ENCODE assay signal across 15 cellular contexts in genomic region chr12:122503147-122503751, GRCh38. TPM values are rescaled to one million over a fixed set of nuclear protein-coding genes. Genes with fewer than 3 reads are reported as not detected.
DNase-seq lines count a peak whose midpoint lies in the region; ATAC-seq, FAIRE-seq and TF ChIP-seq lines count a peak whose summit lies in the region.
"Had no signal": no experiment of that assay in that cellular context is flagged by ENCODE, and none has a peak within 500 bp of the region (broad histone marks: within the 10 kb centered on the region; RNA-seq: fewer than 3 reads in every experiment).

No MANE protein-coding gene starts in this region.

- no peak for TF ChIP-seq EP300 in H1 (IDR thresholded peaks at IDR 0.05; ENCODE audit: borderline replicate concordance in 1 of 2, low read depth in 2 of 2, low read length in 2 of 2)

- H3K27me3 ChIP-seq in H1 (replicated peaks in 1 of 4; ENCODE audit: control insufficient read depth in 3 of 4, extremely low read depth in 1 of 4, insufficient read depth in 3 of 4, low read length in 3 of 4), result no peaks in the 10 kb centered on the region
- H3K27me3 ChIP-seq: uterus had no signal

- H4K20me1 ChIP-seq in H1 (replicated peaks in 1 of 2; ENCODE audit: control insufficient read depth in 1 of 2, insufficient read depth in 2 of 2, low read length in 2 of 2), result peaks cover 0 to 4% of the 10 kb centered on the region in 2 experiments

- H3K9me3 ChIP-seq in SK-N-MC (ENCODE audit: low read depth, low read length), result no peaks in the 10 kb centered on the region
- no peaks in the 10 kb centered on the region for H3K9me3 ChIP-seq in H1 (ENCODE audit: insufficient read depth in 2 of 2, low read depth in 1 of 2, low read length in 1 of 2)
- H3K9me3 ChIP-seq: uterus had no signal

- no peak overlapping the region for H3K4me3 Mint-ChIP-seq in T-helper 1 cell treated with Interleukin-12 subunit alpha and Interleukin-12 subunit beta and Interleukin-4 antibody, amounts not matched to agents 30 μg/mL and 1 μg/mL, for 36 hours

- H3K4me2 ChIP-seq in H1 (ENCODE audit: insufficient read depth in 1 of 2, low read depth in 2 of 2, low read length in 2 of 2), result no peak overlapping the region

- no peaks in the 10 kb centered on the region; the same call in 1 of the 2 replicates for H3K79me1 ChIP-seq in H1 (ENCODE audit: low read depth, low read length)

- no peak overlapping the region for H2BK120ac ChIP-seq in H1 (replicated peaks; ENCODE audit: low read depth, low read length)

- POLR2A ChIA-PET in H1 (lab: Charles Lee; ENCODE audit: partially characterized antibody), result interaction anchor here (0.7 to 49.0 kb wide), 3 partner anchors 3 to 134 kb away, joined by 3 to 1221 read pairs (median 1221); partner anchors contain the start of genes KNTC1, RSRC2 and ZCCHC8

- no peak overlapping the region for H4K5ac ChIP-seq in H1 (ENCODE audit: insufficient read length, low read depth, low read length)

- no peak overlapping the region for H3K18ac ChIP-seq in H1 (ENCODE audit: extremely low read depth, low read length)

- H3K27ac Mint-ChIP-seq in T-helper 1 cell treated with Interleukin-12 subunit alpha and Interleukin-12 subunit beta and Interleukin-4 antibody, amounts not matched to agents 30 μg/mL and 1 μg/mL, for 36 hours, result peak overlapping the region; percentile 19

- no peak for ATAC-seq in GM18498 (IDR thresholded peaks at IDR 0.05; ENCODE audit: unreplicated experiment)
- ATAC-seq: esophagus mucosa had no signal

- H3K27me3 Mint-ChIP-seq in T-helper 1 cell treated with Interleukin-12 subunit alpha and Interleukin-12 subunit beta and Interleukin-4 antibody, amounts not matched to agents 30 μg/mL and 1 μg/mL, for 36 hours (ENCODE audit: low read depth), result no peaks in the 10 kb centered on the region

- H3K4me3 ChIP-seq in SK-N-MC (no peak overlapping the region), H1 (ENCODE audit: extremely low read depth in 1 of 4, insufficient read depth in 2 of 4, low read depth in 3 of 4, low read length in 4 of 4) (no peak overlapping the region)
- H3K4me3 ChIP-seq: uterus had no signal

- H3K56ac ChIP-seq in H1 (replicated peaks; ENCODE audit: insufficient read length, low read depth, low read length), result no peak overlapping the region

- peaks cover 0 to 19% of the 10 kb centered on the region in 2 experiments; a peak in 2 of 4 replicates for H3K79me2 ChIP-seq in H1 (ENCODE audit: control insufficient read depth in 1 of 2, insufficient read depth in 2 of 2, low read length in 2 of 2)

- no peak overlapping the region for H2BK12ac ChIP-seq in H1 (ENCODE audit: low read depth, low read length)

- H3K36me3 ChIP-seq in SK-N-MC (ENCODE audit: insufficient read depth, low read length) (peaks cover 60% of the 10 kb centered on the region), H1 (ENCODE audit: control insufficient read depth in 2 of 4, insufficient read depth in 4 of 4, low read length in 3 of 4) (peaks cover 20 to 50% (median 35%) of the 10 kb centered on the region in 4 experiments)
- H3K36me3 ChIP-seq: uterus had no signal

- peaks cover 23% of the 10 kb centered on the region for H3K4me1 Mint-ChIP-seq in T-helper 1 cell treated with Interleukin-12 subunit alpha and Interleukin-12 subunit beta and Interleukin-4 antibody, amounts not matched to agents 30 μg/mL and 1 μg/mL, for 36 hours (ENCODE audit: low read depth)

- H4K91ac ChIP-seq in H1 (replicated peaks; ENCODE audit: insufficient read length, low read length), result no peak overlapping the region

- no peak overlapping the region for H2AFZ ChIP-seq in H1 (ENCODE audit: low read length)

- H3K4ac ChIP-seq in H1 (replicated peaks; ENCODE audit: insufficient read length, low read depth, low read length), result no peak overlapping the region

- H3K27ac ChIP-seq in SK-N-MC (0 out of 2 replicates have a peak overlapping the region, but pooled peaks have one; percentile 12), H1 (ENCODE audit: low read depth, low read length) (no peak overlapping the region)
- H3K27ac ChIP-seq: uterus had no signal

- TF ChIP-seq CTCF in H1 (IDR thresholded peaks at IDR 0.05; ENCODE audit: control extremely low read depth in 1 of 3, insufficient read depth in 1 of 3, low read depth in 1 of 3, low read length in 3 of 3), result no peak

- H3K9ac ChIP-seq in SK-N-MC (ENCODE audit: insufficient read length) (no peak overlapping the region), H1 (replicated peaks in 1 of 4; ENCODE audit: extremely low read depth in 1 of 4, low read depth in 3 of 4, low read length in 3 of 4) (no peak overlapping the region)

- TF ChIP-seq RAD21 in H1 (IDR thresholded peaks at IDR 0.05 in 1 of 2, conservative IDR thresholded peaks at IDR 0.05 in 1 of 2; ENCODE audit: low read depth in 2 of 2, low read length in 2 of 2), result no peak

- H3K14ac ChIP-seq in H1 (ENCODE audit: insufficient read length), result no peak overlapping the region

- peaks cover 41% of the 10 kb centered on the region for H3K36me3 Mint-ChIP-seq in T-helper 1 cell treated with Interleukin-12 subunit alpha and Interleukin-12 subunit beta and Interleukin-4 antibody, amounts not matched to agents 30 μg/mL and 1 μg/mL, for 36 hours (ENCODE audit: low read depth)

- H2AK5ac ChIP-seq in H1 (ENCODE audit: low read depth, low read length), result no peak overlapping the region

- peak; percentile 23 for FAIRE-seq in GM12891 (lab: Jason Lieb, UNC)
- FAIRE-seq in H1 (lab: Jason Lieb, UNC), result no peak
- no peak for FAIRE-seq in RCC 7860 (lab: Jason Lieb, UNC)

- no peaks in the 10 kb centered on the region for H3K23me2 ChIP-seq in H1 (ENCODE audit: low read depth, low read length)

- H4K8ac ChIP-seq in H1 (ENCODE audit: extremely low read depth, insufficient read depth, low read length), result peak overlapping the region; percentile 14; the same call in 1 of the 2 replicates

- 86% methylated on average over 3 of the region's 3 CpGs; no CpG with 5 or more reads in 1 of the 2 experiments for WGBS in H1 (ENCODE audit: extremely low coverage in 1 of 2, insufficient coverage in 1 of 2, insufficient read length in 1 of 2, insufficient replicate concordance in 2 of 2, low coverage in 1 of 2, low lambda C conversion rate in 2 of 2, missing lambda C conversion rate in 1 of 2), 2 experiments

- CTCF ChIA-PET in H1 (lab: Charles Lee; ENCODE audit: partially characterized antibody), result interaction anchor here (0.6 to 0.7 kb wide), 3 partner anchors 23 to 409 kb away, joined by 3 read pairs; partner anchors contain the start of genes KNTC1 and RSRC2

- no peak overlapping the region for H2BK20ac ChIP-seq in H1 (ENCODE audit: low read length)

- peaks cover 0 to 3% (median 0%) of the 10 kb centered on the region in 4 experiments; a peak in 1 of 7 replicates for H3K4me1 ChIP-seq in H1 (replicated peaks in 1 of 4; ENCODE audit: control insufficient read depth in 3 of 4, insufficient read depth in 4 of 4, low read length in 3 of 4)

- peak; percentile 76 for TF ChIP-seq POLR2A in GM12891 (IDR thresholded peaks at IDR 0.05; ENCODE audit: low read depth, low read length)
- peak in 1 of 2 experiments; percentile 36; a peak in 1 of 3 replicates for TF ChIP-seq POLR2A in H1 (IDR thresholded peaks at IDR 0.05; ENCODE audit: control extremely low read depth in 1 of 2, low read depth in 2 of 2, low read length in 2 of 2)

- H3K23ac ChIP-seq in H1 (ENCODE audit: insufficient read length), result no peak overlapping the region

- no peak overlapping the region for H2BK5ac ChIP-seq in H1 (ENCODE audit: low read depth, low read length)

- no peak overlapping the region for H2BK15ac ChIP-seq in H1 (ENCODE audit: low read length)

- DNase-seq in T-helper 1 cell (no peak), GM12891 (ENCODE audit: insufficient read length, low spot score) (no peak), SK-N-MC (ENCODE audit: low read depth, low spot score) (no peak), H1 (ENCODE audit: low read depth in 1 of 2, low spot score in 2 of 2) (no peak), RCC 7860 (ENCODE audit: low spot score) (no peak), DMS114 treated with DMSO at 0.1 percent for 48 hours (lab: John Stamatoyannopoulos, UW; ENCODE audit: unreplicated experiment) (no peak)
- DNase-seq: aorta; GF-D8; NCI-H1417 treated with DMSO at 0.1 percent for 48 hours; NCI-H446; stimulated activated CD4-positive, alpha-beta T cell treated with anti-CD3 and anti-CD28 coated beads, Interleukin-15, amount 100 ng/mL, for 24 hours; uterus had no signal

- H3K9me3 Mint-ChIP-seq in T-helper 1 cell treated with Interleukin-12 subunit alpha and Interleukin-12 subunit beta and Interleukin-4 antibody, amounts not matched to agents 30 μg/mL and 1 μg/mL, for 36 hours, result no peaks in the 10 kb centered on the region

RNA-seq across cellular contexts. Expression of gene ZCCHC8, which starts 2.5 kb away (rescaled TPM):
- 14.0 TPM for polyA plus RNA-seq in GM12891 (2012; ENCODE audit: low read depth, missing spikeins)
- total RNA-seq in H1 (2021; fragmentation: NEBNext Ultra II Directional; extraction: Animal tissue kit (Norgen Biotek cat#: 25700)), result 27.4 and 28.9 TPM in 2 replicates
- polyA plus RNA-seq in H1 (2011; rRNA removed), result 12.1 and 13.8 TPM in 2 replicates
- polyA plus RNA-seq in H1 (2011; cell fraction: cytosol; rRNA removed), result 20.5 TPM
- 22.8 TPM for polyA plus RNA-seq in H1 (2011; cell fraction: nucleus; rRNA removed)
- 18.1 to 23.6 TPM (median 19.9 TPM) in 4 replicates for polyA plus RNA-seq in H1 (2012, experiment 1 of 2)
- 2.5 TPM for polyA plus RNA-seq in H1 (2012, experiment 2 of 2)
- polyA plus RNA-seq in H1 (2013, experiment 1 of 2), result 22.3 TPM
- polyA plus RNA-seq in H1 (2013, experiment 2 of 2), result 20.5 TPM
- 16.7 and 17.3 TPM in 2 replicates for polyA minus RNA-seq in H1 (2011; rRNA and poly(A)+ RNA removed)
- 12.0 TPM for polyA minus RNA-seq in H1 (2011; cell fraction: cytosol; rRNA and poly(A)+ RNA removed)
- 12.4 TPM for polyA minus RNA-seq in H1 (2011; cell fraction: nucleus; rRNA and poly(A)+ RNA removed)

RNA-seq across cellular contexts. Expression of gene RSRC2, which starts 23.5 kb away (rescaled TPM):
- 69.1 TPM for polyA plus RNA-seq in GM12891 (2012; ENCODE audit: low read depth, missing spikeins)
- 71.4 and 72.8 TPM in 2 replicates for total RNA-seq in H1 (2021; fragmentation: NEBNext Ultra II Directional; extraction: Animal tissue kit (Norgen Biotek cat#: 25700))
- 8.6 and 15.9 TPM in 2 replicates for polyA plus RNA-seq in H1 (2011; rRNA removed)
- 42.3 TPM for polyA plus RNA-seq in H1 (2011; cell fraction: cytosol; rRNA removed)
- polyA plus RNA-seq in H1 (2011; cell fraction: nucleus; rRNA removed), result 20.4 TPM
- polyA plus RNA-seq in H1 (2012, experiment 1 of 2), result 68.4 to 128 TPM (median 81.6 TPM) in 4 replicates
- polyA plus RNA-seq in H1 (2012, experiment 2 of 2), result 7.6 TPM
- 68.8 TPM for polyA plus RNA-seq in H1 (2013, experiment 1 of 2)
- polyA plus RNA-seq in H1 (2013, experiment 2 of 2), result 66.4 TPM
- 14.6 and 17.1 TPM in 2 replicates for polyA minus RNA-seq in H1 (2011; rRNA and poly(A)+ RNA removed)
- 18.6 TPM for polyA minus RNA-seq in H1 (2011; cell fraction: cytosol; rRNA and poly(A)+ RNA removed)
- 56.0 TPM for polyA minus RNA-seq in H1 (2011; cell fraction: nucleus; rRNA and poly(A)+ RNA removed)

RNA-seq across cellular contexts. Expression of gene KNTC1, which starts 23.8 kb away (rescaled TPM):
- 26.2 TPM for polyA plus RNA-seq in GM12891 (2012; ENCODE audit: low read depth, missing spikeins)
- total RNA-seq in H1 (2021; fragmentation: NEBNext Ultra II Directional; extraction: Animal tissue kit (Norgen Biotek cat#: 25700)), result 66.6 and 80.2 TPM in 2 replicates
- 36.3 and 52.7 TPM in 2 replicates for polyA plus RNA-seq in H1 (2011; rRNA removed)
- polyA plus RNA-seq in H1 (2011; cell fraction: cytosol; rRNA removed), result 50.3 TPM
- polyA plus RNA-seq in H1 (2011; cell fraction: nucleus; rRNA removed), result 134 TPM
- polyA plus RNA-seq in H1 (2012, experiment 1 of 2), result 46.9 to 62.1 TPM (median 56.5 TPM) in 4 replicates
- 2.7 TPM for polyA plus RNA-seq in H1 (2012, experiment 2 of 2)
- polyA plus RNA-seq in H1 (2013, experiment 1 of 2), result 100 TPM
- 90.1 TPM for polyA plus RNA-seq in H1 (2013, experiment 2 of 2)
- polyA minus RNA-seq in H1 (2011; rRNA and poly(A)+ RNA removed), result 106 and 133 TPM in 2 replicates
- 45.5 TPM for polyA minus RNA-seq in H1 (2011; cell fraction: cytosol; rRNA and poly(A)+ RNA removed)
- 152 TPM for polyA minus RNA-seq in H1 (2011; cell fraction: nucleus; rRNA and poly(A)+ RNA removed)
